In genomic region chr1:85245456-85245855, GRCh38 we compare ENCODE assay signal across 1 cellular context.
TF ChIP-seq lines count a peak whose summit lies in the region.

No MANE protein-coding gene starts in this region.

TF ChIP-seq in K562, 482 proteins besides CTCF, POLR2A, EP300 and RAD21:
- TF ChIP-seq BMI1 (IDR thresholded peaks at IDR 0.05; ENCODE audit: low read length), result no peak
- no peak for TF ChIP-seq HES1 (IDR thresholded peaks at IDR 0.05; ENCODE audit: low read depth)
- TF ChIP-seq SMAD4 (CRISPR knock-in tag; conservative IDR thresholded peaks at IDR 0.05), result no peak
- no peak for TF ChIP-seq NR1H2 (CRISPR knock-in tag; IDR thresholded peaks at IDR 0.05)
- no peak for TF ChIP-seq SNAPC5 (CRISPR knock-in tag; IDR thresholded peaks at IDR 0.05)
- no peak for TF ChIP-seq ARID2 (IDR thresholded peaks at IDR 0.05)
- no peak for TF ChIP-seq ZNF354B (CRISPR knock-in tag; IDR thresholded peaks at IDR 0.05)
- no peak for TF ChIP-seq ZNF586 (CRISPR knock-in tag; conservative IDR thresholded peaks at IDR 0.05)
- no peak for TF ChIP-seq E2F6 (IDR thresholded peaks at IDR 0.05; ENCODE audit: borderline replicate concordance in 1 of 2, extremely low read depth in 1 of 2, insufficient read depth in 1 of 2, insufficient read length in 1 of 2, low read depth in 1 of 2, low read length in 1 of 2, poor library complexity in 1 of 2, severe bottlenecking in 1 of 2)
- no peak for TF ChIP-seq LARP7 (IDR thresholded peaks at IDR 0.05)
- TF ChIP-seq BHLHE40 (IDR thresholded peaks at IDR 0.05; ENCODE audit: low read length), result no peak
- no peak for TF ChIP-seq GABPA (tag; conservative IDR thresholded peaks at IDR 0.05; ENCODE audit: low read depth)
- no peak for TF ChIP-seq MNT (conservative IDR thresholded peaks at IDR 0.05)
- no peak for TF ChIP-seq RBM39 (optimal IDR thresholded peaks at IDR 0.05; ENCODE audit: low read depth, low read length)
- no peak for TF ChIP-seq PHTF2 (CRISPR knock-in tag; IDR thresholded peaks at IDR 0.05)
- no peak for TF ChIP-seq HCFC1 (IDR thresholded peaks at IDR 0.05; ENCODE audit: low read depth, low read length)
- TF ChIP-seq POLR3G (IDR thresholded peaks at IDR 0.05; ENCODE audit: extremely low read depth, insufficient read length, insufficient replicate concordance), result no peak
- no peak for TF ChIP-seq SMARCA5 (IDR thresholded peaks at IDR 0.05)
TF ChIP-seq in K562: peak in this region for 0.
